In the genomic region with DNA sequence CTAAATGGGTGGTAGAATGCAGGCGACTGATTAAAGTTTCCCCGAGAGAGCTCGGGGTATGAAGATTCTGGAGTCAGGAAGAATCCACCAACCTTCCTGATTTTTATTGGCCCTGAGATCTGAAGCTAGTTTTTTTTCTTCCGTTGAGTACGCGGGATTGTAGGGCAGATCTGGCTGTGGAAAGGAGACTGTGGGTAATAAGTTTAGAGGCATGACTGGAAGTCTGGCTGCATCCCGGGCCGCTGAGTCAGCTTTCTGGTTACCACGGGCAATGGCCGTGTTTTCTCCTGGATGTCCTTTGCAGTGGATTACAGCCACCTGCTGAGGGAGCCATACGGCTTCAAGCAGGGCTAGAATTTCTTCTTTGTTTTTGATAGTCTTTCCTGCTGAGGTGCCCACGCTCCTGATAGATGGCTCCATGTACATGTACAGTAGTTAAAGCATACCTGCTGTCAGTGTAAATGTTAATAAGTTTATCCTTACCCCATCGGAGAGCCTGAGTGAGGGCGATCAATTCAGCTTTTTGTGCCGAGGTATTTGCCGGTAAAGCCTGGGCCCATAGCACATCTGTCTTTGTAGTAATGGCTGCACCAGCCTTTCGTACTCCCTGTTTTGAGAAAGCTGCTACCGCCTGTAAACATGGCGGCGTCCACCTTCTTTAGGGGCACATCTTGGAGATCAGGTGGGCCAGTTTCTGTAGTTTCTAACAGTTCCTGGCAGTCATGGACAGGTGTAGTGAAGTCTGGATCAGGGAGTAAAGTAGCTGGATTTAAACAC, we compare ENCODE assay signal across 1 cellular context.
A peak's percentile ranks its signal among the peaks of the same experiment; 100 is the strongest.
TF ChIP-seq lines count a peak whose summit lies in the region.

No MANE protein-coding gene starts in this region.

TF ChIP-seq in H1, 55 proteins besides CTCF, POLR2A, EP300 and RAD21:
- no peak for TF ChIP-seq ASH2L (IDR thresholded peaks at IDR 0.05; ENCODE audit: low read length)
- peak; percentile 75 for TF ChIP-seq BACH1 (IDR thresholded peaks at IDR 0.05; ENCODE audit: low read length)
- TF ChIP-seq SUZ12 (IDR thresholded peaks at IDR 0.05; ENCODE audit: low read length), result peak; percentile 54
- peak; percentile 79 for TF ChIP-seq MAFK (IDR thresholded peaks at IDR 0.05; ENCODE audit: low read depth, low read length)
- TF ChIP-seq SP4 (IDR thresholded peaks at IDR 0.05; ENCODE audit: low read length), result no peak
- peak; percentile 86 for TF ChIP-seq YY1 (IDR thresholded peaks at IDR 0.05; ENCODE audit: low read depth, low read length)
- TF ChIP-seq TCF12 (IDR thresholded peaks at IDR 0.05; ENCODE audit: low read depth, low read length), result no peak
- no peak for TF ChIP-seq SIN3A (conservative IDR thresholded peaks at IDR 0.05 in 1 of 2, IDR thresholded peaks at IDR 0.05 in 1 of 2; ENCODE audit: low read depth in 1 of 2, low read length in 2 of 2)
- peak; percentile 53 for TF ChIP-seq EZH2 (IDR thresholded peaks at IDR 0.05; ENCODE audit: low read depth, low read length, severe bottlenecking)
- TF ChIP-seq CREB1 (IDR thresholded peaks at IDR 0.05), result no peak
- peak; percentile 72 for TF ChIP-seq RNF2 (IDR thresholded peaks at IDR 0.05; ENCODE audit: borderline replicate concordance, low read depth, low read length, missing control alignments, poor library complexity, severe bottlenecking)
- no peak for TF ChIP-seq CBX8 (IDR thresholded peaks at IDR 0.05; ENCODE audit: borderline replicate concordance, low read depth, low read length)
- no peak for TF ChIP-seq HDAC2 (IDR thresholded peaks at IDR 0.05; ENCODE audit: borderline replicate concordance in 1 of 2, low read depth in 2 of 2, low read length in 2 of 2)
- TF ChIP-seq CHD2 (IDR thresholded peaks at IDR 0.05; ENCODE audit: low read length), result no peak
